9 cellular contexts compared by ENCODE assay signal in genomic region chr2:206276169-206276927, GRCh38. TPM values are rescaled to one million over a fixed set of nuclear protein-coding genes. Genes with fewer than 3 reads are reported as not detected.
DNase-seq lines count a peak whose midpoint lies in the region; ATAC-seq, FAIRE-seq and TF ChIP-seq lines count a peak whose summit lies in the region.
"Had no signal": no experiment of that assay in that cellular context is flagged by ENCODE, and none has a peak within 500 bp of the region (broad histone marks: within the 10 kb centered on the region; RNA-seq: fewer than 3 reads in every experiment).

No MANE protein-coding gene starts in this region.

- H3K4me2 ChIP-seq in IMR-90 (ENCODE audit: low read depth, low read length) (peak overlapping the region; percentile 95), K562 (ENCODE audit: insufficient read depth, low read length) (no peak overlapping the region)

- H3K79me1 ChIP-seq in IMR-90 (ENCODE audit: low read depth in 1 of 2, low read length in 2 of 2), result peaks cover 0 to 9% of the 10 kb centered on the region in 2 experiments; a peak in 2 of 4 replicates

- H3K14ac ChIP-seq in IMR-90 (replicated peaks; ENCODE audit: low read depth, low read length), result no peak overlapping the region

- TF ChIP-seq CTCF in IMR-90 (conservative IDR thresholded peaks at IDR 0.05; ENCODE audit: low read depth, low read length) (no peak), K562 (IDR thresholded peaks at IDR 0.05 in 2 of 3, conservative IDR thresholded peaks at IDR 0.05 in 1 of 3; ENCODE audit: insufficient read depth in 2 of 3, low read depth in 1 of 3, low read length in 3 of 3) (no peak)

- no peaks in the 10 kb centered on the region for H3K36me3 Mint-ChIP-seq in naive B cell

- H3K4ac ChIP-seq in IMR-90 (ENCODE audit: low read depth, low read length), result no peak overlapping the region

- H3K4me3 Mint-ChIP-seq in naive B cell, result peak overlapping the region in 7 of 8 donors; percentile 12 to 94 (median 89)

- H3K56ac ChIP-seq in IMR-90 (ENCODE audit: extremely low read depth, insufficient read depth, low read length), result no peak overlapping the region

- H2AFZ ChIP-seq in IMR-90 (replicated peaks; ENCODE audit: low read length, poor library complexity) (no peak overlapping the region), K562 (ENCODE audit: low read depth, low read length) (no peak overlapping the region)

- H2BK120ac ChIP-seq in IMR-90 (ENCODE audit: low read depth, low read length), result no peak overlapping the region

- H3K79me2 ChIP-seq in K562 (ENCODE audit: control insufficient read depth, insufficient read depth, low read length), result no peaks in the 10 kb centered on the region

- no peak overlapping the region for H3K18ac ChIP-seq in IMR-90 (ENCODE audit: low read depth, low read length)

- no peaks in the 10 kb centered on the region for H3K4me1 ChIP-seq in IMR-90 (ENCODE audit: control insufficient read depth, insufficient read depth, low read length)
- peaks cover 0 to 12% of the 10 kb centered on the region in 2 experiments; a peak in 2 of 5 replicates for H3K4me1 ChIP-seq in K562 (replicated peaks in 1 of 2; ENCODE audit: control insufficient read depth in 2 of 2, insufficient read depth in 2 of 2, low read length in 2 of 2)

- no peak overlapping the region for H2AK9ac ChIP-seq in IMR-90 (replicated peaks; ENCODE audit: low read depth, low read length, poor library complexity)

- no peaks in the 10 kb centered on the region for H4K20me1 ChIP-seq in IMR-90 (ENCODE audit: insufficient read depth, low read length)
- H4K20me1 ChIP-seq in K562 (replicated peaks; ENCODE audit: control insufficient read depth, insufficient read depth, low read length), result no peaks in the 10 kb centered on the region

- no peak overlapping the region for H3K9ac ChIP-seq in IMR-90 (ENCODE audit: low read depth, low read length)
- H3K9ac ChIP-seq in K562 (ENCODE audit: insufficient read depth in 1 of 2, low read depth in 2 of 2, low read length in 2 of 2), result no peak overlapping the region

- ATAC-seq in IMR-90 (ENCODE audit: low read depth) (no peak), K562 (no peak), naive B cell (ENCODE audit: low read depth in 2 of 2) (no peak)

- FAIRE-seq in K562 (lab: Jason Lieb, UNC), result no peak

- intact Hi-C loops in IMR-90 (cut with micrococcal nuclease) (no loop called here), K562 (cut with micrococcal nuclease) (no loop called here)

- H3K9me3 ChIP-seq in IMR-90 (ENCODE audit: control insufficient read depth, insufficient read depth, low read length), result no peaks in the 10 kb centered on the region
- no peaks in the 10 kb centered on the region for H3K9me3 ChIP-seq in K562 (replicated peaks; ENCODE audit: control insufficient read depth, insufficient read depth, low read depth, low read length)

- in situ Hi-C loops in IMR-90 (cut with MboI; ENCODE audit: low sequenced_read_pairs), result no loop called here
- in situ Hi-C loops in K562 (cut with MboI), result no loop called here

- H3K27ac ChIP-seq in IMR-90 (ENCODE audit: insufficient read depth, low read length) (no peak overlapping the region), K562 (ENCODE audit: extremely low read depth, low read depth, low read length) (no peak overlapping the region)

- H4K8ac ChIP-seq in IMR-90 (ENCODE audit: low read depth in 2 of 2, low read length in 2 of 2), result no peak overlapping the region

- H3K27ac Mint-ChIP-seq in naive B cell, result peak overlapping the region in 3 of 6 donors; percentile 49 to 88 (median 51)

- no peak overlapping the region for H2BK5ac ChIP-seq in IMR-90 (ENCODE audit: low read depth, low read length, poor library complexity, severe bottlenecking)

- H4K5ac ChIP-seq in IMR-90 (ENCODE audit: low read depth, low read length), result no peak overlapping the region

- dilution Hi-C loops in IMR-90 (cut with HindIII; ENCODE audit: low sequenced_read_pairs, unreplicated experiment), result no loop called here

- POLR2A ChIA-PET in IMR-90 (lab: Charles Lee; ENCODE audit: unreplicated experiment), result no interaction called here
- POLR2A ChIA-PET in K562 (lab: Yijun Ruan, JAX), result no interaction called here

- DNase-seq in NCI-H2171 treated with DMSO at 0.1 percent for 48 hours (lab: John Stamatoyannopoulos, UW), result peak; percentile 11
- DNase-seq in NCI-H2171 (lab: John Stamatoyannopoulos, UW), result no peak
- no peak for DNase-seq in IMR-90
- no peak for DNase-seq in K562 (ENCODE audit: extremely low read depth in 1 of 4, low spot score in 3 of 4)
- no peak for DNase-seq in naive B cell
- no peak for DNase-seq in HCEC 1CT
- no peak for DNase-seq in DMS 273 (lab: John Stamatoyannopoulos, UW; ENCODE audit: unreplicated experiment)
- no peak for DNase-seq in GM19238 (ENCODE audit: insufficient read length, low spot score)
- DNase-seq: stimulated activated CD4-positive, alpha-beta T cell treated with anti-CD3 and anti-CD28 coated beads, Interleukin-1b, Interleukin-23, amount 100 ng/mL, for 48 hours had no signal

- H3K36me3 ChIP-seq in IMR-90 (ENCODE audit: control insufficient read depth, insufficient read depth, low read length), result no peaks in the 10 kb centered on the region
- H3K36me3 ChIP-seq in K562 (ENCODE audit: control insufficient read depth, insufficient read depth, low read length), result no peaks in the 10 kb centered on the region

- peaks cover 12 to 18% (median 16%) of the 10 kb centered on the region in 3 donors for H3K4me1 Mint-ChIP-seq in naive B cell

- no peak overlapping the region for H2BK20ac ChIP-seq in IMR-90 (ENCODE audit: low read depth, low read length)

- no peaks in the 10 kb centered on the region for H3K9me1 ChIP-seq in IMR-90 (ENCODE audit: insufficient read depth, low read length)
- H3K9me1 ChIP-seq in K562 (ENCODE audit: control insufficient read depth, insufficient read depth, low read length), result no peaks in the 10 kb centered on the region

- H2BK15ac ChIP-seq in IMR-90 (ENCODE audit: low read depth, low read length), result no peak overlapping the region

- H3K27me3 ChIP-seq in IMR-90 (ENCODE audit: control insufficient read depth, insufficient read depth, low read length) (peaks cover 11% of the 10 kb centered on the region), K562 (ENCODE audit: control insufficient read depth in 2 of 2, insufficient read depth in 2 of 2, low read length in 2 of 2) (peaks cover 4 to 11% of the 10 kb centered on the region in 2 experiments; a peak in 4 of 5 replicates)

- CTCF ChIA-PET in IMR-90 (lab: Yijun Ruan, JAX), result interaction anchor here (1.5 kb wide), 1 partner anchor 9 kb away, joined by 3 read pairs; no protein-coding TSS in a partner anchor
- CTCF ChIA-PET in K562 (lab: Yijun Ruan, JAX; ENCODE audit: low intra/inter-chr PET ratio), result no interaction called here

- TF ChIP-seq RAD21 in IMR-90 (IDR thresholded peaks at IDR 0.05; ENCODE audit: low read length), result no peak
- TF ChIP-seq RAD21 in K562 (CRISPR knock-in tag; conservative IDR thresholded peaks at IDR 0.05 in 1 of 2, IDR thresholded peaks at IDR 0.05 in 1 of 2), result no peak

- no peak overlapping the region for H2AK5ac ChIP-seq in IMR-90 (ENCODE audit: low read depth, low read length)

- 30% methylated on average over 2 of the region's 12 CpGs; no CpG with 5 or more reads in 1 of the 2 experiments for WGBS in IMR-90 (ENCODE audit: extremely low coverage in 2 of 2, insufficient read length in 1 of 2), 2 experiments
- 37% methylated on average over 12 of the region's 12 CpGs for whole genome bisulfite sequencing in K562 (ENCODE audit: insufficient coverage, low coverage, missing lambda C conversion rate)

- peaks cover 15 to 39% (median 35%) of the 10 kb centered on the region in 3 donors for H3K27me3 Mint-ChIP-seq in naive B cell

- no peak overlapping the region for H3K23ac ChIP-seq in IMR-90 (ENCODE audit: low read depth, low read length)

- peaks cover 0 to 16% (median 0%) of the 10 kb centered on the region in 7 donors for H3K9me3 Mint-ChIP-seq in naive B cell

- BruUV-seq in IMR-90 (replicated peaks; lab: Mats Ljungman, UMichigan), result no TSS peak
- BruUV-seq in K562 (replicated peaks; lab: Mats Ljungman, UMichigan), result no TSS peak

- no peak overlapping the region for H4K91ac ChIP-seq in IMR-90 (ENCODE audit: insufficient read depth, low read depth, low read length)

- no peak for TF ChIP-seq EP300 in K562 (IDR thresholded peaks at IDR 0.05; ENCODE audit: low read length)

- TF ChIP-seq POLR2A in IMR-90 (IDR thresholded peaks at IDR 0.05; ENCODE audit: low read depth, low read length) (no peak), K562 (conservative IDR thresholded peaks at IDR 0.05) (no peak)

- no peak overlapping the region for H3K4me3 ChIP-seq in IMR-90 (ENCODE audit: insufficient read depth, low read depth, low read length)
- H3K4me3 ChIP-seq in K562, result no peak overlapping the region

TF ChIP-seq in IMR-90, 13 proteins besides CTCF, POLR2A, EP300 and RAD21 (continues in another document):
- TF ChIP-seq CEBPB (IDR thresholded peaks at IDR 0.05; ENCODE audit: low read depth, low read length), result no peak

TF ChIP-seq in K562, 482 proteins besides CTCF, POLR2A, EP300 and RAD21:
- no peak for TF ChIP-seq SIN3B (IDR thresholded peaks at IDR 0.05; ENCODE audit: low read depth)
- peak; percentile 59 for TF ChIP-seq CBX2 (IDR thresholded peaks at IDR 0.05; ENCODE audit: insufficient read depth, low read length, poor library complexity, severe bottlenecking)
- TF ChIP-seq NFE2L1 (tag; IDR thresholded peaks at IDR 0.05; ENCODE audit: borderline replicate concordance, low read depth), result no peak
TF ChIP-seq in K562: peak in this region for 1.

RNA-seq across cellular contexts. Expression of gene ZDBF2, which starts 1.9 kb away (rescaled TPM):
- total RNA-seq in IMR-90 (2012; rRNA removed), result 10.2 and 16.7 TPM in 2 replicates
- polyA plus RNA-seq in IMR-90 (2012; rRNA removed), result 1.3 and 1.9 TPM in 2 replicates
- 0.21 and 0.27 TPM in 2 replicates for polyA plus RNA-seq in IMR-90 (2012; cell fraction: cytosol; rRNA removed)
- polyA plus RNA-seq in IMR-90 (2012; cell fraction: nucleus; rRNA removed; ENCODE audit: low replicate concordance), result 0.41 and 4.7 TPM in 2 replicates
- 0.12 and 0.95 TPM in 2 replicates for total RNA-seq in K562 (2011; cell fraction: chromatin; rRNA removed; ENCODE audit: low replicate concordance)
- total RNA-seq in K562 (2011; cell fraction: nucleolus; rRNA removed), result under 0.01 TPM in 1 of 2 replicates, not detected in the other
- under 0.01 TPM in 1 of 2 replicates, not detected in the other for total RNA-seq in K562 (2011; cell fraction: nucleoplasm; rRNA removed)
- 0.04 TPM in 1 of 2 replicates, not detected in the other for total RNA-seq in K562 (2014; rRNA removed)
- 0.04 and 0.19 TPM in 2 replicates for total RNA-seq in K562 (2014; rRNA removed; fragmentation: Illumina TruSeq; extraction: Trizol)
- total RNA-seq in K562 (2015; rRNA removed; fragmentation: Illumina TruSeq; extraction: Trizol), result 0.04 TPM in 2 replicates
- 0.04 TPM in 2 replicates for total RNA-seq in K562 (2021)
- 0.03 TPM in 2 replicates for polyA plus RNA-seq in K562 (2011; rRNA removed)
- polyA plus RNA-seq in K562 (2011; cell fraction: cytosol; rRNA removed), result under 0.01 and 0.01 TPM in 2 replicates
- polyA plus RNA-seq in K562 (2011; cell fraction: nucleus; rRNA removed), result 0.03 and 0.09 TPM in 2 replicates
- polyA plus RNA-seq in K562 (2012), result 0.05 and 0.17 TPM in 2 replicates
- 0.01 TPM in 2 replicates for polyA plus RNA-seq in K562 (2014; fragmentation: Illumina TruSeq; extraction: Trizol)
- polyA plus RNA-seq in K562 (2014; fragmentation: Nextera tagmentation; extraction: Ambion mirVana), result not detected
- polyA plus RNA-seq in K562 (2014; rRNA removed), result 0.03 TPM in 1 of 2 replicates, not detected in the other
- polyA minus RNA-seq in K562 (2011; rRNA and poly(A)+ RNA removed), result 0.09 and 0.11 TPM in 2 replicates
- not detected in 2 replicates for polyA minus RNA-seq in K562 (2011; cell fraction: cytosol; rRNA and poly(A)+ RNA removed)
- polyA minus RNA-seq in K562 (2011; cell fraction: nucleus; rRNA and poly(A)+ RNA removed), result under 0.01 and 0.11 TPM in 2 replicates
- 1 to 10 TPM; 3.3 to 6.5 (median 3.7) TPM for polyA plus RNA-seq in naive B cell (ENCODE audit: low read depth in 6 of 6)
